In the genomic region with DNA sequence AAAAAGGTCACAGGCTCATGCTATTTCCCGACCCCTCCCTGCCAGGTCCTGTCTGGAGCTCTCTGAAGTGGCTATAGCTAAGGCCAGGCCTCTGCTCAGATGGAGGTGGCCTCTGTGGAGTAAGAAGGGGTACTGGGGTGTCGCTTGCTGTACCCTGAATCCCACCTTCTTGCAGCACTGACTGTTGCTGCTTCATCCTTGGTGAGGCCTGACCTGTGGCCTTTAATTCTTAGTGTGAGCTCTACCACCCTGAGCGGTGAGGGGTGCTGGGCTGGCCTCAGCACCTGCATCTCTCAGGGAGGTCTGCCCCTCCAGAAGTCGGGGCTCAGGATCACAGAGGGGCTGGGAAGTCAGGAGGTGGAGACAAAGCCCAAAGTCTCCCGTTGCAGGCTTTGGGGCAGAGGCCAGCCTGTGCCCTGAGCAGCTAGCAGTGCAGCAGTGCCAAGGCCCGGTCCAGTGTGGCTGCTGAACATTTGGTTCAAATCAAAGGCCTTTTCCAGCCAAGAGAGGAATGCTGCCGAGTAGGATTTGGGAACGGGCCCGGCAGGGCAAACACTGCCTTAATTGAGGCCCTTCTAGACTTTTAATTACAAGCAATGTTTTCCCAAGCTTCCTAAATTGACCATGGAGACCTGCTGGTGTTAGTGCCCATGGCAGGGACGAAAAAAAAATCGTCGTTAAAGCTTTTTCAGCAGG, we compare ENCODE assay signal across 10 cellular contexts.
DNase-seq lines count a peak whose midpoint lies in the region; ATAC-seq and TF ChIP-seq lines count a peak whose summit lies in the region.
"Had no signal": no experiment of that assay in that cellular context is flagged by ENCODE, and none has a peak within 500 bp of the region (broad histone marks: within the 10 kb centered on the region; RNA-seq: fewer than 3 reads in every experiment).

No MANE protein-coding gene starts in this region.

- H3K36me3 Mint-ChIP-seq in progenitor cell of endocrine pancreas (ENCODE audit: insufficient read depth), result no peaks in the 10 kb centered on the region

- H3K27ac ChIP-seq in C4-2B, result peak overlapping the region; percentile 63
- H3K27ac ChIP-seq in VCaP, result peak overlapping the region; percentile 62

- H3K27me3 Mint-ChIP-seq in progenitor cell of endocrine pancreas, result no peaks in the 10 kb centered on the region

- no peaks in the 10 kb centered on the region for H3K9me3 Mint-ChIP-seq in progenitor cell of endocrine pancreas (ENCODE audit: low read depth)

- ATAC-seq in left ventricle myocardium superior (peak; percentile 5), GM18505 (IDR thresholded peaks at IDR 0.05; ENCODE audit: unreplicated experiment) (no peak)

- in situ Hi-C loops in KBM-7 (cut with MboI; ENCODE audit: low pct_unique_long_range_greater_than_20kb, low sequenced_read_pairs), result no loop called here

- DNase-seq in left ventricle myocardium superior (peak; percentile 73), progenitor cell of endocrine pancreas (ENCODE audit: low spot score, unreplicated experiment) (no peak), KBM-7 (no peak), HK-2 (ENCODE audit: unreplicated experiment) (no peak)
- DNase-seq in activated CD4-positive, alpha-beta T cell treated with anti-CD3 and anti-CD28 coated beads for 1 hour, result no peak
- DNase-seq: cortex of kidney, GOT3 had no signal

- H3K4me3 Mint-ChIP-seq in progenitor cell of endocrine pancreas (ENCODE audit: low read depth), result peak overlapping the region; percentile 8

- H3K27ac Mint-ChIP-seq in progenitor cell of endocrine pancreas, result peak overlapping the region; percentile 96

- no peak for TF ChIP-seq POLR2A in GM18505 (IDR thresholded peaks at IDR 0.05; ENCODE audit: borderline replicate concordance, extremely low read depth, insufficient read depth, insufficient read length)

- no peak for TF ChIP-seq CTCF in C4-2B (conservative IDR thresholded peaks at IDR 0.05)
- TF ChIP-seq CTCF in VCaP (conservative IDR thresholded peaks at IDR 0.05), result no peak
- TF ChIP-seq CTCF in progenitor cell of endocrine pancreas (IDR thresholded peaks at IDR 0.05; ENCODE audit: unreplicated experiment), result no peak

- peaks cover 77% of the 10 kb centered on the region for H3K4me1 Mint-ChIP-seq in progenitor cell of endocrine pancreas (ENCODE audit: low read depth)

- intact Hi-C loops in left ventricle myocardium superior (cut with micrococcal nuclease), result no loop called here
